Comparison of ENCODE assay signal across 8 cellular contexts in the genomic region with DNA sequence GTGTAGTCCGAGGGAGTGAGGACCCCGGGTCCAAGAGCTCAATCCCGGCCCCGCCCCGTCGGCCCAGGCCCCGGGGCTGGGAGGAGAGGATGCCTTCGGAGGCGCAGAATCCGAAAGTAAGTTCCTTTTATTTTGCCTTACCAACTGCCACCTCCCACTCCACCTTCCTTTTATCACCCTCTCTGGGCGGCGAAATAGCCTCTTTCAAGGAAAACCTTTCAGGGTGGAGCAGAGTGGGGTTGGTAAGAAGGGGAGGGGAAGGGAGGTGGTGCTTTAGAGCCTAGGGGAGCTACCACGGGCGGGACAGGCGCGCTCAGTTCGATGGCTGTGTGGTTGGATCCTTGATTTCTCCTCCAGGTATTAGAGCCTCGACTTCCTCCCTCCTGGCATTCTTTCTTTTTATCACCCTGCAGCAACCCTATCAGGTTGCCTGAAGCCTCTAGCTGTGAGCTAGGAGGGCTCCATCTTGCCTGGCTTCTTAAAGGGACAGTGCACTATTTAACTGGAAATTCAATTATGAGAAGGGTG.
DNase-seq lines count a peak whose midpoint lies in the region; ATAC-seq and TF ChIP-seq lines count a peak whose summit lies in the region.

No MANE protein-coding gene starts in this region.

- DNase-seq in EH (ENCODE audit: low read depth) (peak; percentile 13), Karpas-422 (no peak), left cardiac atrium (no peak), progenitor cell of endocrine pancreas (ENCODE audit: low spot score, unreplicated experiment) (no peak), NCI-H1694 treated with DMSO at 0.1 percent for 48 hours (lab: John Stamatoyannopoulos, UW) (no peak), NCI-H1417 treated with DMSO at 0.1 percent for 48 hours (lab: John Stamatoyannopoulos, UW) (no peak)
- peak; percentile 34 for DNase-seq in activated naive CD4-positive, alpha-beta T cell treated with anti-CD3 and anti-CD28 coated beads, Interleukin-2, amount 10 ng/mL, durations not matched to agents 7 days and 5 days

- peak overlapping the region; percentile 91 for H3K27ac Mint-ChIP-seq in activated naive CD4-positive, alpha-beta T cell treated with anti-CD3 and anti-CD28 coated beads, Interleukin-2, amount 10 ng/mL, durations not matched to agents 7 days and 5 days
- H3K27ac Mint-ChIP-seq in progenitor cell of endocrine pancreas: peak overlapping the region; percentile 94

- H3K4me3 ChIP-seq in Karpas-422 (ENCODE audit: low read length): peak overlapping the region; percentile 65

- peak; percentile 55 for ATAC-seq in GM21528 (IDR thresholded peaks at IDR 0.05; ENCODE audit: low FRiP score, unreplicated experiment)
- peak; percentile 64 to 81 for ATAC-seq in left cardiac atrium

- intact Hi-C loops in left cardiac atrium (cut with DNase I): no loop called here

- CTCF ChIA-PET in activated naive CD4-positive, alpha-beta T cell treated with anti-CD3 and anti-CD28 coated beads, Interleukin-2, amount 10 ng/mL, durations not matched to agents 7 days and 5 days (lab: Charles Lee): interaction anchor here (0.8 to 1.9 kb wide), 5 partner anchors 191 to 456 kb away, joined by 3 to 8 read pairs (median 5); a partner anchor contains a TSS

- peak overlapping the region; percentile 90 for H3K4me3 Mint-ChIP-seq in activated naive CD4-positive, alpha-beta T cell treated with anti-CD3 and anti-CD28 coated beads, Interleukin-2, amount 10 ng/mL, durations not matched to agents 7 days and 5 days
- H3K4me3 Mint-ChIP-seq in progenitor cell of endocrine pancreas (ENCODE audit: low read depth): peak overlapping the region; percentile 85

- no peak for TF ChIP-seq CTCF in progenitor cell of endocrine pancreas (IDR thresholded peaks at IDR 0.05; ENCODE audit: unreplicated experiment)

- no peaks in the 10 kb centered on the region for H4K20me1 ChIP-seq in Karpas-422 (ENCODE audit: insufficient read depth, low read depth, low read length)

- H3K9me2 ChIP-seq in Karpas-422 (replicated peaks; ENCODE audit: insufficient read depth, low read length): no peaks in the 10 kb centered on the region

- H3K4me1 ChIP-seq in Karpas-422 (ENCODE audit: low read length): peaks cover 2% of the 10 kb centered on the region; the same call in 1 of the 2 replicates

- H3K9me3 Mint-ChIP-seq in activated naive CD4-positive, alpha-beta T cell treated with anti-CD3 and anti-CD28 coated beads, Interleukin-2, amount 10 ng/mL, durations not matched to agents 7 days and 5 days: no peaks in the 10 kb centered on the region
- peaks cover 24% of the 10 kb centered on the region for H3K9me3 Mint-ChIP-seq in progenitor cell of endocrine pancreas (ENCODE audit: low read depth)

- H3K27me3 Mint-ChIP-seq in activated naive CD4-positive, alpha-beta T cell treated with anti-CD3 and anti-CD28 coated beads, Interleukin-2, amount 10 ng/mL, durations not matched to agents 7 days and 5 days: no peaks in the 10 kb centered on the region
- no peaks in the 10 kb centered on the region for H3K27me3 Mint-ChIP-seq in progenitor cell of endocrine pancreas

- H3K27ac ChIP-seq in Karpas-422 (ENCODE audit: low read length): no peak overlapping the region

- peak overlapping the region; percentile 91 for H2AFZ ChIP-seq in Karpas-422 (ENCODE audit: low read length)

- peaks cover 23% of the 10 kb centered on the region for H3K4me1 Mint-ChIP-seq in activated naive CD4-positive, alpha-beta T cell treated with anti-CD3 and anti-CD28 coated beads, Interleukin-2, amount 10 ng/mL, durations not matched to agents 7 days and 5 days
- H3K4me1 Mint-ChIP-seq in progenitor cell of endocrine pancreas (ENCODE audit: low read depth): peaks cover 8% of the 10 kb centered on the region

- no peaks in the 10 kb centered on the region for H3K36me3 ChIP-seq in Karpas-422 (ENCODE audit: insufficient read depth, low read length)

- H3K79me2 ChIP-seq in Karpas-422 (ENCODE audit: low read length): no peaks in the 10 kb centered on the region

- H3K9ac ChIP-seq in Karpas-422 (ENCODE audit: low read length): peak overlapping the region; percentile 60

- H3K9me3 ChIP-seq in Karpas-422 (ENCODE audit: low read length): no peaks in the 10 kb centered on the region

- H3K27me3 ChIP-seq in Karpas-422 (ENCODE audit: low read length): no peaks in the 10 kb centered on the region

- no peaks in the 10 kb centered on the region for H3K36me3 Mint-ChIP-seq in activated naive CD4-positive, alpha-beta T cell treated with anti-CD3 and anti-CD28 coated beads, Interleukin-2, amount 10 ng/mL, durations not matched to agents 7 days and 5 days
- peaks cover 2% of the 10 kb centered on the region for H3K36me3 Mint-ChIP-seq in progenitor cell of endocrine pancreas (ENCODE audit: insufficient read depth)

- peak overlapping the region; percentile 64 for H3K4me2 ChIP-seq in Karpas-422 (ENCODE audit: low read depth, low read length, poor library complexity, severe bottlenecking)

Comparison
In these comparisons a context has a peak if more than half of its experiments do, and no peak if none do; other contexts are left out.
1. DNase-seq: peak in EH (single experiment) and activated naive CD4-positive, alpha-beta T cell treated with anti-CD3 and anti-CD28 coated beads, Interleukin-2, amount 10 ng/mL, durations not matched to agents 7 days and 5 days (single experiment); none in Karpas-422 (single experiment), left cardiac atrium (single experiment), progenitor cell of endocrine pancreas (single experiment), NCI-H1694 treated with DMSO at 0.1 percent for 48 hours (single experiment) and NCI-H1417 treated with DMSO at 0.1 percent for 48 hours (single experiment).